ENCODE assay signal across 8 cellular contexts in genomic region chr17:68204736-68205135, GRCh38. TPM values are rescaled to one million over a fixed set of nuclear protein-coding genes. Genes with fewer than 3 reads are reported as not detected.
A peak's percentile ranks its signal among the peaks of the same experiment; 100 is the strongest.
DNase-seq lines count a peak whose midpoint lies in the region; ATAC-seq and TF ChIP-seq lines count a peak whose summit lies in the region.

No MANE protein-coding gene starts in this region.

- H3K4me1 ChIP-seq in CD8-positive, alpha-beta T cell (ENCODE audit: insufficient read depth, low read length) = peaks cover 29% of the 10 kb centered on the region
- H3K4me1 ChIP-seq in iPS-20b (ENCODE audit: insufficient read depth, low read length) (no peaks in the 10 kb centered on the region), stomach smooth muscle (ENCODE audit: control insufficient read depth, insufficient read depth, low read length) (peaks cover 23% of the 10 kb centered on the region)

- H3K36me3 Mint-ChIP-seq in CD8-positive, alpha-beta T cell = peaks cover 18% of the 10 kb centered on the region
- H3K36me3 Mint-ChIP-seq in activated T-cell treated with anti-CD3 and anti-CD28 coated beads, Interleukin-2, amount 50 U/mL, for 24 hours (ENCODE audit: low read depth) = peaks cover 19% of the 10 kb centered on the region

- CTCF ChIA-PET in CD8-positive, alpha-beta T cell (lab: Charles Lee) = interaction anchor here (0.5 to 12.2 kb wide), 18 partner anchors 12 to 261 kb away, joined by 3 to 226 read pairs (median 3); partner anchors contain the start of genes AMZ2, KPNA2 and WIPI1

- peaks cover 39% of the 10 kb centered on the region for H3K4me1 Mint-ChIP-seq in CD8-positive, alpha-beta T cell (ENCODE audit: low read depth)
- H3K4me1 Mint-ChIP-seq in activated T-cell treated with anti-CD3 and anti-CD28 coated beads, Interleukin-2, amount 50 U/mL, for 24 hours (ENCODE audit: low read depth) = peaks cover 48% of the 10 kb centered on the region

- ATAC-seq in CD8-positive, alpha-beta T cell = no peak
- peak; percentile 5 for ATAC-seq in HG02763 (IDR thresholded peaks at IDR 0.05; ENCODE audit: unreplicated experiment)
- no peak for ATAC-seq in HG02759 (IDR thresholded peaks at IDR 0.05; ENCODE audit: unreplicated experiment)

- no peaks in the 10 kb centered on the region for H3K27me3 ChIP-seq in CD8-positive, alpha-beta T cell (ENCODE audit: insufficient read depth, low read length)
- H3K27me3 ChIP-seq in iPS-20b (ENCODE audit: insufficient read depth, low read length) = peaks cover 53% of the 10 kb centered on the region
- H3K27me3 ChIP-seq in stomach smooth muscle (ENCODE audit: control insufficient read depth in 1 of 2, insufficient read depth in 2 of 2, low read length in 2 of 2) = peaks cover 16 to 17% of the 10 kb centered on the region in 2 donors

- H3K36me3 ChIP-seq in CD8-positive, alpha-beta T cell (ENCODE audit: insufficient read depth, low read length) = peaks cover 5% of the 10 kb centered on the region
- H3K36me3 ChIP-seq in iPS-20b (ENCODE audit: insufficient read depth, low read depth, low read length) (peaks cover 2% of the 10 kb centered on the region; the same call in 1 of the 2 replicates), stomach smooth muscle (ENCODE audit: control insufficient read depth in 2 of 2, insufficient read depth in 2 of 2, low read length in 2 of 2) (no peaks in the 10 kb centered on the region)

- POLR2A ChIA-PET in CD8-positive, alpha-beta T cell (lab: Charles Lee) = interaction anchor here (0.6 to 4.2 kb wide), 12 partner anchors 8 to 267 kb away, joined by 3 to 61 read pairs (median 8); partner anchors contain the start of genes AMZ2, ARSG, SLC16A6 and WIPI1

- intact Hi-C loops in CD8-positive, alpha-beta T cell (cut with DNase I, micrococcal nuclease) = loop anchor here (1.0 to 5.0 kb wide), 9 partner anchors 32 to 259 kb away; partner anchors contain the start of genes WIPI1 (in 2 of the 2) and KPNA2 (in 1 of the 2)

- no peaks in the 10 kb centered on the region for H3K9me3 ChIP-seq in CD8-positive, alpha-beta T cell (ENCODE audit: low read length)
- H3K9me3 ChIP-seq in iPS-20b (ENCODE audit: insufficient read depth, low read depth, low read length) (no peaks in the 10 kb centered on the region), stomach smooth muscle (ENCODE audit: control insufficient read depth in 2 of 2, low read length in 2 of 2) (no peaks in the 10 kb centered on the region)

- no peak overlapping the region for H3K27ac Mint-ChIP-seq in CD8-positive, alpha-beta T cell
- H3K27ac Mint-ChIP-seq in activated T-cell treated with anti-CD3 and anti-CD28 coated beads, Interleukin-2, amount 50 U/mL, for 24 hours = no peak overlapping the region

- H3K9me3 Mint-ChIP-seq in CD8-positive, alpha-beta T cell = no peaks in the 10 kb centered on the region
- H3K9me3 Mint-ChIP-seq in activated T-cell treated with anti-CD3 and anti-CD28 coated beads, Interleukin-2, amount 50 U/mL, for 24 hours = no peaks in the 10 kb centered on the region

- peak in 1 of 7 experiments; percentile 22 for DNase-seq in CD8-positive, alpha-beta T cell
- DNase-seq in activated T-cell treated with anti-CD3 and anti-CD28 coated beads, Interleukin-2, amount 50 U/mL, for 24 hours = no peak
- DNase-seq in NOMO-1 treated with DMSO at 0.1 percent for 48 hours (lab: John Stamatoyannopoulos, UW; ENCODE audit: unreplicated experiment) = no peak
- DNase-seq in Ammon's horn (ENCODE audit: low spot score) = no peak

- H3K9ac ChIP-seq in iPS-20b (ENCODE audit: low read depth, low read length) = no peak overlapping the region
- H3K9ac ChIP-seq in stomach smooth muscle (ENCODE audit: low read length in 2 of 2) = peak overlapping the region in 1 of 2 donors; percentile 51

- H3K27ac ChIP-seq in CD8-positive, alpha-beta T cell (ENCODE audit: low read depth, low read length) = peak overlapping the region; percentile 77
- H3K27ac ChIP-seq in iPS-20b (ENCODE audit: low read length) (no peak overlapping the region), stomach smooth muscle (ENCODE audit: low read length) (no peak overlapping the region)

- no peak for TF ChIP-seq CTCF in CD8-positive, alpha-beta T cell (IDR thresholded peaks at IDR 0.05)

- peaks cover 5% of the 10 kb centered on the region for H3K27me3 Mint-ChIP-seq in CD8-positive, alpha-beta T cell (ENCODE audit: low read depth)
- peaks cover 10% of the 10 kb centered on the region for H3K27me3 Mint-ChIP-seq in activated T-cell treated with anti-CD3 and anti-CD28 coated beads, Interleukin-2, amount 50 U/mL, for 24 hours

- H3K4me3 Mint-ChIP-seq in CD8-positive, alpha-beta T cell = peak overlapping the region; percentile 88
- H3K4me3 Mint-ChIP-seq in activated T-cell treated with anti-CD3 and anti-CD28 coated beads, Interleukin-2, amount 50 U/mL, for 24 hours = peak overlapping the region; percentile 82

- peak overlapping the region; percentile 78 for H3K4me3 ChIP-seq in CD8-positive, alpha-beta T cell (ENCODE audit: low read depth, low read length)
- peak overlapping the region; percentile 63; the same call in 1 of the 2 replicates for H3K4me3 ChIP-seq in iPS-20b (ENCODE audit: low read length)
- peak overlapping the region; percentile 73 to 79 for H3K4me3 ChIP-seq in stomach smooth muscle (ENCODE audit: low read length in 2 of 2)

RNA-seq across cellular contexts. Expression of gene AMZ2, which starts 43.1 kb away (rescaled TPM):
- 10 to 100 TPM; 61.0 to 71.1 TPM for total RNA-seq in CD8-positive, alpha-beta T cell
